In the genomic region with DNA sequence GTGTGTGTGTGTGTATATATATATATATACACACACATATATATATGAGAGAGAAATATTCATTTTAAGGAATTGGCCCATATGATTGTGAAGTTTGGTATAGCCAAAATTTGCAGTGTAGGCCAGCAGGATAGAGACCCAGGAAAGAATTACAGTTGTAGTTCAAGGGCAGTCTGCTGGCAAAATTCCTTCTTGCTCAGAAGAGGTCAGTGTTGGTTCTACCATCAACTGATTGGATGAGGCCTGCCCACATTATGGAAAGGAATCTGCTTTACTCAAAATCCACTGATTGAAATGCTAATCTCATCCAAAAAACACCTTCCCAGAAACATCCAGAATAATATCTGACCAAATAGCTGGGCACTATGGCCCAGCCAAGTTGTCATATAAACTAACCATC, we compare ENCODE assay signal across 2 cellular contexts.
TF ChIP-seq lines count a peak whose summit lies in the region.

No MANE protein-coding gene starts in this region.

TF ChIP-seq in WTC11, 78 proteins besides CTCF, POLR2A, EP300 and RAD21 (continued from another document):
- TF ChIP-seq, protein P1, sequence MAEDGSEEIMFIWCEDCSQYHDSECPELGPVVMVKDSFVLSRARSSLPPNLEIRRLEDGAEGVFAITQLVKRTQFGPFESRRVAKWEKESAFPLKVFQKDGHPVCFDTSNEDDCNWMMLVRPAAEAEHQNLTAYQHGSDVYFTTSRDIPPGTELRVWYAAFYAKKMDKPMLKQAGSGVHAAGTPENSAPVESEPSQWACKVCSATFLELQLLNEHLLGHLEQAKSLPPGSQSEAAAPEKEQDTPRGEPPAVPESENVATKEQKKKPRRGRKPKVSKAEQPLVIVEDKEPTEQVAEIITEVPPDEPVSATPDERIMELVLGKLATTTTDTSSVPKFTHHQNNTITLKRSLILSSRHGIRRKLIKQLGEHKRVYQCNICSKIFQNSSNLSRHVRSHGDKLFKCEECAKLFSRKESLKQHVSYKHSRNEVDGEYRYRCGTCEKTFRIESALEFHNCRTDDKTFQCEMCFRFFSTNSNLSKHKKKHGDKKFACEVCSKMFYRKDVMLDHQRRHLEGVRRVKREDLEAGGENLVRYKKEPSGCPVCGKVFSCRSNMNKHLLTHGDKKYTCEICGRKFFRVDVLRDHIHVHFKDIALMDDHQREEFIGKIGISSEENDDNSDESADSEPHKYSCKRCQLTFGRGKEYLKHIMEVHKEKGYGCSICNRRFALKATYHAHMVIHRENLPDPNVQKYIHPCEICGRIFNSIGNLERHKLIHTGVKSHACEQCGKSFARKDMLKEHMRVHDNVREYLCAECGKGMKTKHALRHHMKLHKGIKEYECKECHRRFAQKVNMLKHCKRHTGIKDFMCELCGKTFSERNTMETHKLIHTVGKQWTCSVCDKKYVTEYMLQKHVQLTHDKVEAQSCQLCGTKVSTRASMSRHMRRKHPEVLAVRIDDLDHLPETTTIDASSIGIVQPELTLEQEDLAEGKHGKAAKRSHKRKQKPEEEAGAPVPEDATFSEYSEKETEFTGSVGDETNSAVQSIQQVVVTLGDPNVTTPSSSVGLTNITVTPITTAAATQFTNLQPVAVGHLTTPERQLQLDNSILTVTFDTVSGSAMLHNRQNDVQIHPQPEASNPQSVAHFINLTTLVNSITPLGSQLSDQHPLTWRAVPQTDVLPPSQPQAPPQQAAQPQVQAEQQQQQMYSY (CRISPR knock-in tag; IDR thresholded peaks at IDR 0.05) = no peak
- TF ChIP-seq JUN (CRISPR knock-in tag; IDR thresholded peaks at IDR 0.05) (no peak), ZNF121 (CRISPR knock-in tag; IDR thresholded peaks at IDR 0.05) (no peak), NFATC4 (CRISPR knock-in tag; IDR thresholded peaks at IDR 0.05) (no peak), ATF6 (CRISPR knock-in tag; IDR thresholded peaks at IDR 0.05) (no peak), GTF2I (CRISPR knock-in tag; conservative IDR thresholded peaks at IDR 0.05) (no peak), CREM (CRISPR knock-in tag; IDR thresholded peaks at IDR 0.05) (no peak), USF1 (CRISPR knock-in tag; IDR thresholded peaks at IDR 0.05) (no peak), ELF4 (CRISPR knock-in tag; IDR thresholded peaks at IDR 0.05; ENCODE audit: low read depth) (no peak)
- TF ChIP-seq, protein P2, sequence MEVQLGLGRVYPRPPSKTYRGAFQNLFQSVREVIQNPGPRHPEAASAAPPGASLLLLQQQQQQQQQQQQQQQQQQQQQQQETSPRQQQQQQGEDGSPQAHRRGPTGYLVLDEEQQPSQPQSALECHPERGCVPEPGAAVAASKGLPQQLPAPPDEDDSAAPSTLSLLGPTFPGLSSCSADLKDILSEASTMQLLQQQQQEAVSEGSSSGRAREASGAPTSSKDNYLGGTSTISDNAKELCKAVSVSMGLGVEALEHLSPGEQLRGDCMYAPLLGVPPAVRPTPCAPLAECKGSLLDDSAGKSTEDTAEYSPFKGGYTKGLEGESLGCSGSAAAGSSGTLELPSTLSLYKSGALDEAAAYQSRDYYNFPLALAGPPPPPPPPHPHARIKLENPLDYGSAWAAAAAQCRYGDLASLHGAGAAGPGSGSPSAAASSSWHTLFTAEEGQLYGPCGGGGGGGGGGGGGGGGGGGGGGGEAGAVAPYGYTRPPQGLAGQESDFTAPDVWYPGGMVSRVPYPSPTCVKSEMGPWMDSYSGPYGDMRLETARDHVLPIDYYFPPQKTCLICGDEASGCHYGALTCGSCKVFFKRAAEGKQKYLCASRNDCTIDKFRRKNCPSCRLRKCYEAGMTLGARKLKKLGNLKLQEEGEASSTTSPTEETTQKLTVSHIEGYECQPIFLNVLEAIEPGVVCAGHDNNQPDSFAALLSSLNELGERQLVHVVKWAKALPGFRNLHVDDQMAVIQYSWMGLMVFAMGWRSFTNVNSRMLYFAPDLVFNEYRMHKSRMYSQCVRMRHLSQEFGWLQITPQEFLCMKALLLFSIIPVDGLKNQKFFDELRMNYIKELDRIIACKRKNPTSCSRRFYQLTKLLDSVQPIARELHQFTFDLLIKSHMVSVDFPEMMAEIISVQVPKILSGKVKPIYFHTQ (CRISPR knock-in tag; IDR thresholded peaks at IDR 0.05) = no peak
- TF ChIP-seq, protein P3, sequence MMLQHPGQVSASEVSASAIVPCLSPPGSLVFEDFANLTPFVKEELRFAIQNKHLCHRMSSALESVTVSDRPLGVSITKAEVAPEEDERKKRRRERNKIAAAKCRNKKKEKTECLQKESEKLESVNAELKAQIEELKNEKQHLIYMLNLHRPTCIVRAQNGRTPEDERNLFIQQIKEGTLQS (CRISPR knock-in tag; conservative IDR thresholded peaks at IDR 0.05) = no peak

TF ChIP-seq in HepG2, 621 proteins besides CTCF, POLR2A, EP300 and RAD21 (continued from another document):
- TF ChIP-seq CCAR2 (optimal IDR thresholded peaks at IDR 0.05; ENCODE audit: low read depth, low read length) (no peak), SP5 (CRISPR knock-in tag; IDR thresholded peaks at IDR 0.05; ENCODE audit: borderline replicate concordance, low read depth) (no peak)
